ENCODE assay signal across 6 cellular contexts in the genomic region with DNA sequence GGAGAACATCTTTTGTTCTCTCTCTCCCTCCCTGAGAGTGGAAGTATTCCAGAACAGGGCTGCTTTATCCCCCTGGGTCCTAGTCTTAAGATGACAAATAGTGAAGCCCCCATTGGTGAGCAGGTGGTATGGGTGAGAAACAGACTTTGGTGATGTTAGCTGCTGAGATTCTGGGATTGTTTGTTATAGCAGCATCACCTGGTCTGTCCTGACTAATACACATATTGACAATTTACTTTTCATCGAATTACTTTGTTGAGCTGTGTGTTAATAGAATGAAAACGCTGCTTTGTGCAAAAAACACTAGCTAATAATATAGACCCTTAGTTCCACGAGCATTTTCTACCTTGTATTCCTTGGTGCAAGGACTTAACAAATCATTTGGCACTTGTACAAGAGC.
"Had no signal": no experiment of that assay in that cellular context is flagged by ENCODE, and none has a peak within 500 bp of the region (broad histone marks: within the 10 kb centered on the region; RNA-seq: fewer than 3 reads in every experiment).

No MANE protein-coding gene starts in this region.

- DNase-seq: IMR-90, KBM-7, KG1 had no signal

- FAIRE-seq: HTR-8/SVneo had no signal

- H3K27ac ChIP-seq: HL-60 had no signal

- H3K27me3 Mint-ChIP-seq: IgD-negative memory B cell had no signal

- H3K27ac Mint-ChIP-seq: IgD-negative memory B cell had no signal
